21 cellular contexts compared by ENCODE assay signal in genomic region chr6:151349651-151350270, GRCh38. TPM values are rescaled to one million over a fixed set of nuclear protein-coding genes. Genes with fewer than 3 reads are reported as not detected.
A peak's percentile ranks its signal among the peaks of the same experiment; 100 is the strongest.
DNase-seq lines count a peak whose midpoint lies in the region; ATAC-seq and TF ChIP-seq lines count a peak whose summit lies in the region.
"Had no signal": no experiment of that assay in that cellular context is flagged by ENCODE, and none has a peak within 500 bp of the region (broad histone marks: within the 10 kb centered on the region; RNA-seq: fewer than 3 reads in every experiment).

No MANE protein-coding gene starts in this region.

- peaks cover 21% of the 10 kb centered on the region for H3K36me3 Mint-ChIP-seq in nephron progenitor cell (ENCODE audit: low read depth)
- no peaks in the 10 kb centered on the region for H3K36me3 Mint-ChIP-seq in activated T-helper 2 cell treated with anti-CD3 and anti-CD28 coated beads, Interferon-gamma antibody, Interleukin-2, Interleukin-4, amounts not matched to agents 10 μg/mL and 5 μg/mL and 100 μg/mL, durations not matched to agents 14 hours and 24 hours and 36 hours (ENCODE audit: low read depth)

- H3K4me1 ChIP-seq in Panc1 (ENCODE audit: control insufficient read depth, insufficient read depth, low read length): no peaks in the 10 kb centered on the region
- no peaks in the 10 kb centered on the region for H3K4me1 ChIP-seq in prostate gland (replicated peaks)

- H3K27ac ChIP-seq in Panc1 (ENCODE audit: low read length) (no peak overlapping the region), prostate gland (no peak overlapping the region)

- CTCF ChIA-PET in Panc1 (lab: Charles Lee): no interaction called here

- H3K4me3 Mint-ChIP-seq in nephron progenitor cell: no peak overlapping the region
- H3K4me3 Mint-ChIP-seq in activated T-helper 2 cell treated with anti-CD3 and anti-CD28 coated beads, Interferon-gamma antibody, Interleukin-2, Interleukin-4, amounts not matched to agents 10 μg/mL and 5 μg/mL and 100 μg/mL, durations not matched to agents 14 hours and 24 hours and 36 hours (ENCODE audit: low read depth): no peak overlapping the region
- H3K4me3 Mint-ChIP-seq: activated B cell treated with CpG ODN at 0.5 μM for 24 hours; activated CD8-positive, alpha-beta T cell treated with anti-CD3 and anti-CD28 coated beads, Interleukin-2, amount 10 ng/mL, durations not matched to agents 7 days and 5 days; activated naive CD4-positive, alpha-beta T cell treated with anti-CD3 and anti-CD28 coated beads for 36 hours; activated T-cell treated with anti-CD3 and anti-CD28 coated beads, Interleukin-2, amount 50 U/mL, for 24 hours; nephron; T-helper 1 cell treated with Interleukin-12 subunit alpha and Interleukin-12 subunit beta and Interleukin-4 antibody, amounts not matched to agents 30 μg/mL and 1 μg/mL, for 36 hours had no signal

- peaks cover 3% of the 10 kb centered on the region for H3K9me3 Mint-ChIP-seq in nephron progenitor cell
- H3K9me3 Mint-ChIP-seq in activated T-helper 2 cell treated with anti-CD3 and anti-CD28 coated beads, Interferon-gamma antibody, Interleukin-2, Interleukin-4, amounts not matched to agents 10 μg/mL and 5 μg/mL and 100 μg/mL, durations not matched to agents 14 hours and 24 hours and 36 hours: no peaks in the 10 kb centered on the region
- H3K9me3 Mint-ChIP-seq: activated B cell treated with CpG ODN at 0.5 μM for 24 hours; activated naive CD4-positive, alpha-beta T cell treated with anti-CD3 and anti-CD28 coated beads for 36 hours; activated T-cell treated with anti-CD3 and anti-CD28 coated beads, Interleukin-2, amount 50 U/mL, for 24 hours; nephron; T-helper 1 cell treated with Interleukin-12 subunit alpha and Interleukin-12 subunit beta and Interleukin-4 antibody, amounts not matched to agents 30 μg/mL and 1 μg/mL, for 36 hours had no signal

- TF ChIP-seq CTCF in Panc1 (IDR thresholded peaks at IDR 0.05): no peak
- TF ChIP-seq CTCF in nephron progenitor cell (IDR thresholded peaks at IDR 0.05): no peak
- no peak for TF ChIP-seq CTCF in prostate gland (IDR thresholded peaks at IDR 0.05)

- H3K4me3 ChIP-seq in Panc1 (ENCODE audit: low read depth in 2 of 2, low read length in 2 of 2) (no peak overlapping the region), prostate gland (no peak overlapping the region)

- POLR2A ChIA-PET in Panc1 (lab: Charles Lee): no interaction called here

- ATAC-seq in Panc1: no peak
- ATAC-seq: activated CD8-positive, alpha-beta T cell treated with anti-CD3 and anti-CD28 coated beads, Interleukin-2, amount 10 ng/mL, durations not matched to agents 7 days and 5 days; Right ventricle myocardium inferior had no signal

- no peaks in the 10 kb centered on the region for H3K27me3 ChIP-seq in Panc1 (ENCODE audit: control insufficient read depth, insufficient read depth, low read length)
- H3K27me3 ChIP-seq in prostate gland (replicated peaks; ENCODE audit: insufficient read depth): no peaks in the 10 kb centered on the region

- H3K9me3 ChIP-seq in Panc1 (ENCODE audit: control insufficient read depth, insufficient read depth, low read depth, low read length) (no peaks in the 10 kb centered on the region), prostate gland (no peaks in the 10 kb centered on the region)

- H3K27me3 Mint-ChIP-seq in nephron progenitor cell (ENCODE audit: low read depth, poor library complexity): peaks cover 4% of the 10 kb centered on the region
- no peaks in the 10 kb centered on the region for H3K27me3 Mint-ChIP-seq in activated T-helper 2 cell treated with anti-CD3 and anti-CD28 coated beads, Interferon-gamma antibody, Interleukin-2, Interleukin-4, amounts not matched to agents 10 μg/mL and 5 μg/mL and 100 μg/mL, durations not matched to agents 14 hours and 24 hours and 36 hours (ENCODE audit: low read depth)
- H3K27me3 Mint-ChIP-seq: activated B cell treated with CpG ODN at 0.5 μM for 24 hours; activated T-cell treated with anti-CD3 and anti-CD28 coated beads, Interleukin-2, amount 50 U/mL, for 24 hours had no signal

- 88% methylated on average over 19 of the region's 19 CpGs for WGBS in prostate gland

- H3K4me1 Mint-ChIP-seq in nephron progenitor cell: peaks cover 22% of the 10 kb centered on the region
- H3K4me1 Mint-ChIP-seq in activated T-helper 2 cell treated with anti-CD3 and anti-CD28 coated beads, Interferon-gamma antibody, Interleukin-2, Interleukin-4, amounts not matched to agents 10 μg/mL and 5 μg/mL and 100 μg/mL, durations not matched to agents 14 hours and 24 hours and 36 hours (ENCODE audit: low read depth): peaks cover 3% of the 10 kb centered on the region
- H3K4me1 Mint-ChIP-seq: activated B cell treated with CpG ODN at 0.5 μM for 24 hours had no signal

- DNase-seq in DMS79 treated with DMSO at 0.1 percent for 48 hours (lab: John Stamatoyannopoulos, UW): peak; percentile 68
- no peak for DNase-seq in DMS79 (lab: John Stamatoyannopoulos, UW)
- peak; percentile 84 for DNase-seq in NCI-H748 treated with DMSO at 0.1 percent for 48 hours (lab: John Stamatoyannopoulos, UW)
- DNase-seq in NCI-H748 (lab: John Stamatoyannopoulos, UW; ENCODE audit: unreplicated experiment): no peak
- no peak for DNase-seq in Panc1 (ENCODE audit: low read depth, low spot score)
- DNase-seq in nephron progenitor cell: no peak
- DNase-seq in activated T-helper 2 cell treated with anti-CD3 and anti-CD28 coated beads, Interferon-gamma antibody, Interleukin-2, Interleukin-4, amounts not matched to agents 10 μg/mL and 5 μg/mL and 100 μg/mL, durations not matched to agents 14 hours and 24 hours and 36 hours (ENCODE audit: low spot score): no peak
- no peak for DNase-seq in prostate gland (ENCODE audit: low spot score)
- DNase-seq: activated B cell treated with CpG ODN at 0.5 μM for 24 hours; activated CD8-positive, alpha-beta T cell treated with anti-CD3 and anti-CD28 coated beads, Interleukin-2, amount 10 ng/mL, durations not matched to agents 7 days and 5 days; activated naive CD4-positive, alpha-beta T cell treated with anti-CD3 and anti-CD28 coated beads for 36 hours; activated T-cell treated with anti-CD3 and anti-CD28 coated beads, Interleukin-2, amount 50 U/mL, for 24 hours; aorta; effector CD8-positive, alpha-beta T cell; left colon; midbrain; NCI-H1436 treated with DMSO at 0.1 percent for 48 hours; stimulated activated CD4-positive, alpha-beta T cell treated with anti-CD3 and anti-CD28 coated beads, Interleukin-2, amount 100 ng/mL, for 48 hours had no signal

- intact Hi-C loops in Panc1 (cut with micrococcal nuclease; ENCODE audit: unreplicated experiment) (no loop called here), prostate gland (cut with DNase I) (no loop called here)
- intact Hi-C loops in activated T-helper 2 cell treated with anti-CD3 and anti-CD28 coated beads, Interferon-gamma antibody, Interleukin-2, Interleukin-4, amounts not matched to agents 10 μg/mL and 5 μg/mL and 100 μg/mL, durations not matched to agents 14 hours and 24 hours and 36 hours (cut with micrococcal nuclease): no loop called here

- BruUV-seq in Panc1 (replicated peaks; lab: Mats Ljungman, UMichigan): TSS peak; percentile 53

- peak overlapping the region; percentile 85 for H3K27ac Mint-ChIP-seq in nephron progenitor cell
- no peak overlapping the region for H3K27ac Mint-ChIP-seq in activated T-helper 2 cell treated with anti-CD3 and anti-CD28 coated beads, Interferon-gamma antibody, Interleukin-2, Interleukin-4, amounts not matched to agents 10 μg/mL and 5 μg/mL and 100 μg/mL, durations not matched to agents 14 hours and 24 hours and 36 hours
- H3K27ac Mint-ChIP-seq: activated B cell treated with CpG ODN at 0.5 μM for 24 hours; activated CD8-positive, alpha-beta T cell treated with anti-CD3 and anti-CD28 coated beads, Interleukin-2, amount 10 ng/mL, durations not matched to agents 7 days and 5 days; activated naive CD4-positive, alpha-beta T cell treated with anti-CD3 and anti-CD28 coated beads for 36 hours; activated T-cell treated with anti-CD3 and anti-CD28 coated beads, Interleukin-2, amount 50 U/mL, for 24 hours; nephron; T-helper 1 cell treated with Interleukin-12 subunit alpha and Interleukin-12 subunit beta and Interleukin-4 antibody, amounts not matched to agents 30 μg/mL and 1 μg/mL, for 36 hours had no signal

- no peaks in the 10 kb centered on the region; the same call in 1 of the 2 replicates for H3K36me3 ChIP-seq in Panc1 (ENCODE audit: control insufficient read depth, insufficient read depth, low read length)
- H3K36me3 ChIP-seq in prostate gland: no peaks in the 10 kb centered on the region

- in situ Hi-C loops in Panc1 (cut with HindIII; ENCODE audit: low pct_unique_long_range_greater_than_20kb, low sequenced_read_pairs): no loop called here

- no peak for TF ChIP-seq POLR2A in prostate gland (IDR thresholded peaks at IDR 0.05)

RNA-seq across cellular contexts. Expression of gene ZBTB2, which starts 41.6 kb away (rescaled TPM):
- total RNA-seq in Panc1 (2021; ENCODE audit: unreplicated experiment) (16.2 TPM), prostate gland (10 to 100 TPM in 1 of 2 donors, 1 to 10 TPM in 1; 8.1 to 13.6 TPM)
- 10.3 TPM for polyA plus RNA-seq in Panc1 (2012; ENCODE audit: insufficient read length)
- total RNA-seq in activated T-helper 2 cell treated with anti-CD3 and anti-CD28 coated beads, Interferon-gamma antibody, Interleukin-2, Interleukin-4, amounts not matched to agents 10 μg/mL and 5 μg/mL and 100 μg/mL, durations not matched to agents 14 hours and 24 hours and 36 hours: 19.1 and 19.7 TPM in 2 replicates

Comparison
In these comparisons a context has a peak if more than half of its experiments do, and no peak if none do; other contexts are left out.
1. DNase-seq: peak in DMS79 treated with DMSO at 0.1 percent for 48 hours (single experiment) and NCI-H748 treated with DMSO at 0.1 percent for 48 hours (single experiment); none in DMS79 (single experiment), NCI-H748 (single experiment), Panc1 (single experiment), nephron progenitor cell (single experiment), activated T-helper 2 cell treated with anti-CD3 and anti-CD28 coated beads, Interferon-gamma antibody, Interleukin-2, Interleukin-4, amounts not matched to agents 10 μg/mL and 5 μg/mL and 100 μg/mL, durations not matched to agents 14 hours and 24 hours and 36 hours (single experiment) and prostate gland (single experiment).